In the genomic region with DNA sequence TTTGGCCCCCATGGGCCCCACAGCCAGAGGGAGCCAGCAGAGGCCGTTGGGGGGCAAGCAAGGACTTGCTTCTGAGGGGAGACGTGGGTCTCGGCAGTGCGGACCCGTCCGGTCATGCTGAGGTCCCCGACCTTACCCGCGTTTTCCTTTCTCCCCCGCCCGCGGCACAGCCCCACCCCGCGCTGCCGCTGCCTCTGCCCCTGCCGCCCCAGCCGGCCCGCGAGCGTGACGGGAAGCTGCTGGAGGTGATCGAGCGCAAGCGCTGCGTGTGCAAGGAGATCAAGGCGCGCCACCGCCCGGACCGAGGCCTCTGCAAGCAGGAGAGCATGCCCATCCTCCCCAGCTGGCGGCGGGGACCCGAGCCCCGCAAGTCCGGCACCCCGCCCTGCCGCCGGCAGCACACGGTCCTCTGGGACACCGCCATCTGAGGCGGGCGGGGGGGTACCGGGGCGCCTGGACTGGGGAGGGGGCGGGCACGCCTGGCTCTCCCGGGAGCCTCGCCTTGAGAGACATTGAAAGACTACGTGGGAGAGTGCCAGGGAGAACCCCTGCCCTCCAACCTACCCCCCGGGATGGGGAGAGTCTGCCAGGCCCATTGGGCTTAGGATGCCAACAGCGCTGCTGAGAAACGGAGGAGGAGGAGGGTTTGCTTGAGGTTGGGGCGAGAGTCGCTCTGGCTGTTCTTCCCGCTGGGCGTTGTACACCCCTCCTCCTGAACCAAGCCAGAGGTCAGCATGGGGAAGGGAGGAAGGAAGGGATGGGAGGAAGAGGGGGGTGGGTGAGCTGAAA, we compare ENCODE assay signal across 8 cellular contexts. TPM values are rescaled to one million over a fixed set of nuclear protein-coding genes. Genes with fewer than 3 reads are reported as not detected.
A peak's percentile ranks its signal among the peaks of the same experiment; 100 is the strongest.
DNase-seq lines count a peak whose midpoint lies in the region; ATAC-seq and TF ChIP-seq lines count a peak whose summit lies in the region.

No MANE protein-coding gene starts in this region.

- peak in 15 of 56 donors; percentile 6 to 38 (median 13) for TF ChIP-seq CTCF in dorsolateral prefrontal cortex (IDR thresholded peaks at IDR 0.05 in 54 of 56, conservative IDR thresholded peaks at IDR 0.05 in 2 of 56; ENCODE audit: low read depth in 1 of 56, partially characterized antibody in 56 of 56)
- TF ChIP-seq CTCF in mesothelial cell of epicardium (IDR thresholded peaks at IDR 0.05; ENCODE audit: unreplicated experiment): no peak

- peak; percentile 86 for ATAC-seq in stimulated activated naive CD8-positive, alpha-beta T cell treated with anti-CD3 and anti-CD28 coated beads, Interleukin-15, amount 100 ng/mL, for 72 hours
- ATAC-seq in GM19397 (IDR thresholded peaks at IDR 0.05; ENCODE audit: unreplicated experiment) (no peak), HG03025 (IDR thresholded peaks at IDR 0.05; ENCODE audit: low FRiP score, unreplicated experiment) (no peak)

- H3K4me1 Mint-ChIP-seq in mesothelial cell of epicardium: peaks cover 25% of the 10 kb centered on the region
- H3K4me1 Mint-ChIP-seq in stimulated activated naive CD8-positive, alpha-beta T cell treated with anti-CD3 and anti-CD28 coated beads, Interleukin-15, amount 100 ng/mL, for 72 hours: peaks cover 25% of the 10 kb centered on the region

- H3K36me3 ChIP-seq in HUES6 (ENCODE audit: control insufficient read depth, insufficient read depth, low read length): 0 out of 2 replicates have a peak, but pooled peaks cover under 1% of the 10 kb centered on the region

- intact Hi-C loops in dorsolateral prefrontal cortex (cut with DNase I): loop anchor here in 1 of 2 donors (5.0 kb wide), 1 partner anchor 69 kb away; no protein-coding TSS in a partner anchor

- H3K4me3 Mint-ChIP-seq in mesothelial cell of epicardium: peak overlapping the region; percentile 49
- H3K4me3 Mint-ChIP-seq in stimulated activated naive CD8-positive, alpha-beta T cell treated with anti-CD3 and anti-CD28 coated beads, Interleukin-15, amount 100 ng/mL, for 72 hours: peak overlapping the region; percentile 67 to 76

- H3K9me3 ChIP-seq in HUES6 (ENCODE audit: control insufficient read depth, insufficient read depth, low read depth, low read length): no peaks in the 10 kb centered on the region

- H3K27ac ChIP-seq in HUES6 (ENCODE audit: low read depth, low read length) (no peak overlapping the region), dorsolateral prefrontal cortex (peak overlapping the region in 45 of 59 donors; percentile 16 to 79 (median 54))

- no peak overlapping the region for H3K27ac Mint-ChIP-seq in mesothelial cell of epicardium
- peak overlapping the region; percentile 42 to 58 for H3K27ac Mint-ChIP-seq in stimulated activated naive CD8-positive, alpha-beta T cell treated with anti-CD3 and anti-CD28 coated beads, Interleukin-15, amount 100 ng/mL, for 72 hours

- H3K36me3 Mint-ChIP-seq in mesothelial cell of epicardium: peaks cover 3% of the 10 kb centered on the region

- H3K27me3 ChIP-seq in HUES6 (ENCODE audit: control insufficient read depth, insufficient read depth, low read length) (peaks cover 8% of the 10 kb centered on the region), dorsolateral prefrontal cortex (no peaks in the 10 kb centered on the region)

- H3K9me3 Mint-ChIP-seq in mesothelial cell of epicardium: no peaks in the 10 kb centered on the region
- H3K9me3 Mint-ChIP-seq in stimulated activated naive CD8-positive, alpha-beta T cell treated with anti-CD3 and anti-CD28 coated beads, Interleukin-15, amount 100 ng/mL, for 72 hours: no peaks in the 10 kb centered on the region

- peak; percentile 37 to 49 for DNase-seq in activated CD4-positive, alpha-beta T cell treated with anti-CD3 and anti-CD28 coated beads for 24 hours (ENCODE audit: low read depth in 2 of 2)
- DNase-seq in dorsolateral prefrontal cortex: peak in 4 of 10 donors; percentile 58 to 71 (median 62)
- DNase-seq in mesothelial cell of epicardium (ENCODE audit: low spot score in 2 of 2, unreplicated experiment in 2 of 2): no peak
- peak; percentile 62 to 63 for DNase-seq in stimulated activated naive CD8-positive, alpha-beta T cell treated with anti-CD3 and anti-CD28 coated beads, Interleukin-15, amount 100 ng/mL, for 72 hours
- no peak for DNase-seq in NCI-H510A treated with DMSO at 0.1 percent for 48 hours (lab: John Stamatoyannopoulos, UW)

- H3K27me3 Mint-ChIP-seq in mesothelial cell of epicardium (ENCODE audit: low read depth): no peaks in the 10 kb centered on the region
- no peaks in the 10 kb centered on the region for H3K27me3 Mint-ChIP-seq in stimulated activated naive CD8-positive, alpha-beta T cell treated with anti-CD3 and anti-CD28 coated beads, Interleukin-15, amount 100 ng/mL, for 72 hours

- H3K4me3 ChIP-seq in HUES6 (ENCODE audit: low read depth, low read length) (peak overlapping the region; percentile 54), dorsolateral prefrontal cortex (peak overlapping the region; percentile 20 to 69 (median 48))

- H3K4me1 ChIP-seq in HUES6 (ENCODE audit: control insufficient read depth, insufficient read depth, low read length): peaks cover 9% of the 10 kb centered on the region; the same call in 1 of the 2 replicates

- no peak overlapping the region for H3K9ac ChIP-seq in HUES6 (ENCODE audit: low read length)

RNA-seq across cellular contexts. Expression of gene NYAP1, which starts 9.9 kb away (rescaled TPM):
- total RNA-seq in dorsolateral prefrontal cortex (10 to 100 TPM; 19.9 to 89.5 (median 61.4) TPM), mesothelial cell of epicardium (8.2 to 8.5 TPM (median 8.4 TPM) in 3 replicates)

RNA-seq across cellular contexts. Expression of gene TSC22D4, which starts 14.7 kb away (rescaled TPM):
- 100 to 1,000 TPM; 142 to 595 (median 270) TPM for total RNA-seq in dorsolateral prefrontal cortex
- total RNA-seq in mesothelial cell of epicardium: 50.5 to 52.7 TPM (median 52.4 TPM) in 3 replicates

RNA-seq across cellular contexts. Expression of gene SPACDR, which starts 29.6 kb away (rescaled TPM):
- 10 to 100 TPM in 34 of 120 experiments, 1 to 10 TPM in 85, not detected in 1; 1.4 to 43.4 (median 7.0) TPM for total RNA-seq in dorsolateral prefrontal cortex
- 2.0 to 3.6 TPM (median 3.3 TPM) in 3 replicates for total RNA-seq in mesothelial cell of epicardium

RNA-seq across cellular contexts. Expression of gene AGFG2, which starts 45.3 kb away (rescaled TPM):
- total RNA-seq in dorsolateral prefrontal cortex (100 to 1,000 TPM in 1 of 120 experiments, 10 to 100 TPM in 119; 26.9 to 118 (median 44.7) TPM), mesothelial cell of epicardium (7.7 to 9.1 TPM (median 8.3 TPM) in 3 replicates)

RNA-seq across cellular contexts. Expression of gene PPP1R35, which starts 57.4 kb away (rescaled TPM):
- total RNA-seq in dorsolateral prefrontal cortex (10 to 100 TPM in 117 of 120 experiments, 1 to 10 TPM in 3; 6.8 to 26.4 (median 17.4) TPM), mesothelial cell of epicardium (25.7 to 29.3 TPM (median 26.6 TPM) in 3 replicates)

Comparison
In these comparisons a context has a peak if more than half of its experiments do, and no peak if none do; other contexts are left out.
1. DNase-seq: peak in activated CD4-positive, alpha-beta T cell treated with anti-CD3 and anti-CD28 coated beads for 24 hours (2 of 2) and stimulated activated naive CD8-positive, alpha-beta T cell treated with anti-CD3 and anti-CD28 coated beads, Interleukin-15, amount 100 ng/mL, for 72 hours (2 of 2); none in mesothelial cell of epicardium (0 of 2) and NCI-H510A treated with DMSO at 0.1 percent for 48 hours (single experiment).